In the genomic region with DNA sequence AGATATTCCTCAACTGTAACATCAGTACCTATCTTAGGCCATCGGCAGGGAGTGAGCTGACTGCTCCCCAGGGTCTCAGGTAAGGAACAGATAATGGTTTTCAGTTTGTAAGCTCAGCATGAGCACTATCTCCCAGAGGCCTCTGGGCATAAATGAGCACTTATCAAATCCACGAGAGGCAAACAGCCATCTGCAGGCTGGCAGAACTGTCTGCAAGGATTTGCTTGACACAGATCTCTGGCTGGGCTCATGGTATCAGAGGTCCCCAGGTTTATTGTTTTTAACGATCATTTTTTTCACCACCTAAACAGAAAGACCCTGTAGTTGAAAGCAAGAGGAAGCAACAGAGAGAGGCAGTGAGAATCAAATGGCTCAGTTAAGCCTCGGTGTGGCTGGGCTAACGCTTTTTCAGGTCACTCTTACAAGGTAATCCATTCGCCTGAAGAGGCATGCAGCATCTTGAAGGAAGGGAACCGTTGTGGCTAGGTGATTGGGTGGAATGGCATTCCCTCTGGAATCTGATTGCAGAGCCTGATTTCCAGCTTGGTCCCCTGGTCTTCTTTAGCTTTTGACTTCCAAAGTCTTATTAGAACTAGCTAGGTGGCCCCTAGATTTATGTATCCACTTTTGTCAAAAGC, we compare ENCODE assay signal across 1 cellular context.
TF ChIP-seq lines count a peak whose summit lies in the region.

No MANE protein-coding gene starts in this region.

TF ChIP-seq in K562, 482 proteins besides CTCF, POLR2A, EP300 and RAD21 (continued from another document and continues in another):
- no peak for TF ChIP-seq TAF1 (IDR thresholded peaks at IDR 0.05; ENCODE audit: control insufficient read depth, extremely low read depth, insufficient read depth, low read length, severe bottlenecking)
- TF ChIP-seq POLR2AphosphoS2 (IDR thresholded peaks at IDR 0.05; ENCODE audit: low read length): no peak
- peak; percentile 50; the same call in 1 of the 2 replicates for TF ChIP-seq POLR2AphosphoS5 (IDR thresholded peaks at IDR 0.05; ENCODE audit: control insufficient read depth, insufficient read depth, low read depth, low read length)
- no peak for TF ChIP-seq FOXO4 (CRISPR knock-in tag; IDR thresholded peaks at IDR 0.05)
- no peak for TF ChIP-seq RFX7 (CRISPR knock-in tag; IDR thresholded peaks at IDR 0.05)
- TF ChIP-seq BRF1 (IDR thresholded peaks at IDR 0.05; ENCODE audit: borderline replicate concordance, extremely low read depth, insufficient read length): no peak
- TF ChIP-seq RREB1 (CRISPR knock-in tag; IDR thresholded peaks at IDR 0.05): no peak
- TF ChIP-seq ZNF224 (CRISPR knock-in tag; IDR thresholded peaks at IDR 0.05): no peak
- no peak for TF ChIP-seq JUND (IDR thresholded peaks at IDR 0.05; ENCODE audit: borderline replicate concordance, low read depth, low read length)
- TF ChIP-seq JUND (tag; IDR thresholded peaks at IDR 0.05; ENCODE audit: borderline replicate concordance, low read depth, low read length): no peak
- TF ChIP-seq SNRNP70 (optimal IDR thresholded peaks at IDR 0.05; ENCODE audit: low read depth, low read length): no peak
- TF ChIP-seq ZC3H4 (CRISPR knock-in tag; IDR thresholded peaks at IDR 0.05; ENCODE audit: borderline replicate concordance): no peak
- TF ChIP-seq TAL1 (IDR thresholded peaks at IDR 0.05): peak; percentile 64; the same call in 1 of the 2 replicates
- TF ChIP-seq FOXJ3 (CRISPR knock-in tag; IDR thresholded peaks at IDR 0.05): no peak
- TF ChIP-seq ZNF124 (CRISPR knock-in tag; IDR thresholded peaks at IDR 0.05): no peak
- no peak for TF ChIP-seq SRSF9 (IDR thresholded peaks at IDR 0.05; ENCODE audit: borderline replicate concordance, low read depth, low read length)
- no peak for TF ChIP-seq IFI16 (CRISPR knock-in tag; IDR thresholded peaks at IDR 0.05)
- peak; percentile 65; the same call in 1 of the 2 replicates for TF ChIP-seq ZNF592 (IDR thresholded peaks at IDR 0.05)
- TF ChIP-seq SRSF1 (IDR thresholded peaks at IDR 0.05; ENCODE audit: low read depth, low read length): no peak
- TF ChIP-seq TEAD4 (IDR thresholded peaks at IDR 0.05; ENCODE audit: low read length): peak; percentile 49; the same call in 1 of the 2 replicates
- TF ChIP-seq TEAD4 (CRISPR knock-in tag; IDR thresholded peaks at IDR 0.05; ENCODE audit: borderline replicate concordance): no peak
- TF ChIP-seq CBFB (CRISPR knock-in tag; IDR thresholded peaks at IDR 0.05): no peak
- TF ChIP-seq ZKSCAN8 (CRISPR knock-in tag; IDR thresholded peaks at IDR 0.05): no peak
- no peak for TF ChIP-seq FOXJ2 (tag; IDR thresholded peaks at IDR 0.05)
- no peak for TF ChIP-seq PHB (CRISPR knock-in tag; IDR thresholded peaks at IDR 0.05)
- TF ChIP-seq, protein P1, sequence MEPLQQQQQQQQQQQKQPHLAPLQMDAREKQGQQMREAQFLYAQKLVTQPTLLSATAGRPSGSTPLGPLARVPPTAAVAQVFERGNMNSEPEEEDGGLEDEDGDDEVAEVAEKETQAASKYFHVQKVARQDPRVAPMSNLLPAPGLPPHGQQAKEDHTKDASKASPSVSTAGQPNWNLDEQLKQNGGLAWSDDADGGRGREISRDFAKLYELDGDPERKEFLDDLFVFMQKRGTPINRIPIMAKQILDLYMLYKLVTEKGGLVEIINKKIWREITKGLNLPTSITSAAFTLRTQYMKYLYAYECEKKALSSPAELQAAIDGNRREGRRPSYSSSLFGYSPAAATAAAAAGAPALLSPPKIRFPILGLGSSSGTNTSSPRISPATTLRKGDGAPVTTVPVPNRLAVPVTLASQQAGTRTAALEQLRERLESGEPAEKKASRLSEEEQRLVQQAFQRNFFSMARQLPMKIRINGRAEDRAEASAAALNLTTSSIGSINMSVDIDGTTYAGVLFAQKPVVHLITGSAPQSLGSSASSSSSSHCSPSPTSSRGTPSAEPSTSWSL (CRISPR knock-in tag; IDR thresholded peaks at IDR 0.05; ENCODE audit: borderline replicate concordance): no peak
- TF ChIP-seq, protein P2, sequence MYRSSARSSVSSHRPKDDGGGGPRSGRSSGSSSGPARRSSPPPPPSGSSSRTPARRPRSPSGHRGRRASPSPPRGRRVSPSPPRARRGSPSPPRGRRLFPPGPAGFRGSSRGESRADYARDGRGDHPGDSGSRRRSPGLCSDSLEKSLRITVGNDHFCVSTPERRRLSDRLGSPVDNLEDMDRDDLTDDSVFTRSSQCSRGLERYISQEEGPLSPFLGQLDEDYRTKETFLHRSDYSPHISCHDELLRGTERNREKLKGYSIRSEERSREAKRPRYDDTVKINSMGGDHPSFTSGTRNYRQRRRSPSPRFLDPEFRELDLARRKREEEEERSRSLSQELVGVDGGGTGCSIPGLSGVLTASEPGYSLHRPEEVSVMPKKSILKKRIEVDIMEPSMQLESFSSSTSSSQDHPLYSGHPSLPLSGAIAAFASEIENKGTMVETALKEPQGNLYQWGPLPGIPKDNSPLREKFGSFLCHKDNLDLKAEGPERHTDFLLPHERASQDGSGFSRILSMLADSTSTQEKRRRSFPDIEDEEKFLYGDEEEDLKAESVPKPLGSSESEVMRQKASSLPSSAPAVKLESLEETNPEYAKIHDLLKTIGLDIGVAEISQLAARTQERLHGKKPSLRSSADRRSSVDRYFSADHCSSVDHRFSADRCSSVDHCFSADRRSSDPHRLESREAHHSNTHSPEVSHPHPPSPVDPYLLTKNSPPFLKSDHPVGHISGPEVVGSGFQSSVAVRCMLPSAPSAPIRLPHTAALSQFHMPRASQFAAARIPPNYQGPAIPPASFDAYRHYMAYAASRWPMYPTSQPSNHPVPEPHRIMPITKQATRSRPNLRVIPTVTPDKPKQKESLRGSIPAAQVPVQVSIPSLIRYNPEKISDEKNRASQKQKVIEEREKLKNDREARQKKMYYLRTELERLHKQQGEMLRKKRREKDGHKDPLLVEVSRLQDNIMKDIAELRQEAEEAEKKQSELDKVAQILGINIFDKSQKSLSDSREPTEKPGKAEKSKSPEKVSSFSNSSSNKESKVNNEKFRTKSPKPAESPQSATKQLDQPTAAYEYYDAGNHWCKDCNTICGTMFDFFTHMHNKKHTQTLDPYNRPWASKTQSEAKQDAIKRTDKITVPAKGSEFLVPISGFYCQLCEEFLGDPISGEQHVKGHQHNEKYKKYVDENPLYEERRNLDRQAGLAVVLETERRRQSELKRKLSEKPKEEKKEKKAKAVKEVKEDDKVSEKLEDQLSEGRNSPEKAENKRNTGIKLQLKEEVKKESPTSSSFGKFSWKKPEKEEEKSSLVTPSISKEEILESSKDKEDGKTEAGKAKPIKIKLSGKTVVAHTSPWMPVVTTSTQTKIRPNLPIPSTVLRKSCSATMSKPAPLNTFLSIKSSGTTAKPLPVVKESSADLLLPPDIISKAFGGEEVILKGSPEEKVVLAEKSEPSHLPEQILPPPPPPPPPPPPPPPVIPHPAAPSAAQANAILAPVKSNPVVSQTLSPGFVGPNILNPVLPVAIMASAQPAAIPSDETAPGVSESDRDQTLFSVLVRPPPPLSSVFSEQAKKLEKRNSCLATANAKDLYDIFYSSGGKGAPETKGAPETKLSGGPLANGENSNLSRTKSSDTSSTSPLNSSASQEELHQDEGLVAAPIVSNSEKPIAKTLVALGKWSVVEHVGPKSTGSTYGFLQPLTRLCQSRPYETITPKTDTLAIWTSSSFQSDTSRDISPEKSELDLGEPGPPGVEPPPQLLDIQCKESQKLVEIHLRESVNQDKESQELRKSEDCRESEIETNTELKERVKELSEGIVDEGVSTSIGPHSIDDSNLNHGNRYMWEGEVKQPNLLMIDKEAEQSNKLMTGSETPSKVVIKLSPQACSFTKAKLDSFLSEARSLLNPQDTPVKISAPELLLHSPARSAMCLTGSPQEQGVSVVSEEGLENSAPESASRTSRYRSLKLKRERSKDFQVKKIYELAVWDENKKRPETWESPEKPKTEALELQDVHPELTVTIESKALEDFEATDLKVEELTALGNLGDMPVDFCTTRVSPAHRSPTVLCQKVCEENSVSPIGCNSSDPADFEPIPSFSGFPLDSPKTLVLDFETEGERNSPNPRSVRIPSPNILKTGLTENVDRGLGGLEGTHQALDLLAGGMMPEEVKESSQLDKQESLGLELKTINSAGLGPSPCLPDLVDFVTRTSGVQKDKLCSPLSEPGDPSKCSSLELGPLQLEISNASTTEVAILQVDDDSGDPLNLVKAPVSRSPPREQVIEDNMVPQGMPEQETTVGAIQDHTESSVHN (IDR thresholded peaks at IDR 0.05; ENCODE audit: borderline replicate concordance in 1 of 2, low read depth in 1 of 2): no peak
- TF ChIP-seq RBM25 (IDR thresholded peaks at IDR 0.05; ENCODE audit: low read depth, low read length, severe bottlenecking): no peak
- TF ChIP-seq, protein P3, sequence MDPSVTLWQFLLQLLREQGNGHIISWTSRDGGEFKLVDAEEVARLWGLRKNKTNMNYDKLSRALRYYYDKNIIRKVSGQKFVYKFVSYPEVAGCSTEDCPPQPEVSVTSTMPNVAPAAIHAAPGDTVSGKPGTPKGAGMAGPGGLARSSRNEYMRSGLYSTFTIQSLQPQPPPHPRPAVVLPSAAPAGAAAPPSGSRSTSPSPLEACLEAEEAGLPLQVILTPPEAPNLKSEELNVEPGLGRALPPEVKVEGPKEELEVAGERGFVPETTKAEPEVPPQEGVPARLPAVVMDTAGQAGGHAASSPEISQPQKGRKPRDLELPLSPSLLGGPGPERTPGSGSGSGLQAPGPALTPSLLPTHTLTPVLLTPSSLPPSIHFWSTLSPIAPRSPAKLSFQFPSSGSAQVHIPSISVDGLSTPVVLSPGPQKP (CRISPR knock-in tag; IDR thresholded peaks at IDR 0.05): no peak
- TF ChIP-seq ZNF140 (CRISPR knock-in tag; IDR thresholded peaks at IDR 0.05): no peak
- peak; percentile 36; the same call in 1 of the 2 replicates for TF ChIP-seq GATAD2B (IDR thresholded peaks at IDR 0.05; ENCODE audit: borderline replicate concordance)
- peak; percentile 89 for TF ChIP-seq CBFA2T2 (conservative IDR thresholded peaks at IDR 0.05)
- no peak for TF ChIP-seq SAFB (IDR thresholded peaks at IDR 0.05; ENCODE audit: borderline replicate concordance, low read depth, low read length)
